In the genomic region with DNA sequence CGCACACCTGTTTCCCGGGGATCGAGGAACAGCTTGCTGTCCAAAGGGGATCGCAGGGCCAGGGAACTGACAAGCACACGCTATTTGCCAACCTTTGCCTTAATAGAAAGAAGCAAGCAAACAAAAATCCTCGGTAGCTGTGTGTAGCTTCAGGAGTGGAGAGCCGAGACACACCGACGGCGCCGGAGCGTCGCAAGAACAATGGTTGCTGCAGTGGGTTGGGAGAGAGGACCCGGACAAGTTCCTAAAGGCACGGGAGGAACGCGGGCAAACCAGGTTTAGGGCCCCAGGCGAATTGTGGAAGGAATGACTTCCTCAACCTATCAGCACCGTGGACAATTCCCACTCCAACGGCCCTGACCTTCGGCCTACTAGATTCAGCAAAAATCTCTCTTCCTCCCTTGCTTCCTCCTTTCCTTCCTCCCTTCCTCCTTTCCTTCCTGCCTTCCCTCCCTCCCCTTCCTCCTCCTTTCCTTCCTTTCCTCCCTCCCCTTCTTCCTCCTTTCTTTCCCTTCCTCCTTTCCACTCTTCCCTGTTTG, we compare ENCODE assay signal across 15 cellular contexts. TPM values are rescaled to one million over a fixed set of nuclear protein-coding genes. Genes with fewer than 3 reads are reported as not detected.
DNase-seq lines count a peak whose midpoint lies in the region; ATAC-seq and TF ChIP-seq lines count a peak whose summit lies in the region.
"Had no signal": no experiment of that assay in that cellular context is flagged by ENCODE, and none has a peak within 500 bp of the region (broad histone marks: within the 10 kb centered on the region; RNA-seq: fewer than 3 reads in every experiment).

No MANE protein-coding gene starts in this region.

- DNase-seq in Calu3 (peak; percentile 12), astrocyte of the hippocampus (ENCODE audit: low read depth, low spot score) (peak; percentile 52), left lung (no peak), middle frontal gyrus (ENCODE audit: extremely low spot score, low spot score) (no peak), NCI-H1092 (lab: John Stamatoyannopoulos, UW) (no peak)
- DNase-seq: activated CD4-positive, alpha-beta memory T cell treated with anti-CD3 and anti-CD28 coated beads, Interleukin-2, amount 10 ng/mL, durations not matched to agents 7 days and 5 days; amniotic stem cell; COR-L47; esophagus squamous epithelium had no signal

- TF ChIP-seq CTCF in Calu3 (IDR thresholded peaks at IDR 0.05; ENCODE audit: unreplicated experiment) (no peak), HEK293 (tag by site-specific recombination; IDR thresholded peaks at IDR 0.05) (no peak), left lung (IDR thresholded peaks at IDR 0.05) (no peak)

- H3K4me3 ChIP-seq in HEK293 (ENCODE audit: low read depth, low read length) = no peak overlapping the region
- H3K4me3 ChIP-seq in left lung = no peak overlapping the region
- H3K4me3 ChIP-seq: esophagus squamous epithelium had no signal

- H3K9me3 ChIP-seq in HEK293 (ENCODE audit: control insufficient read depth, insufficient read depth, low read depth, low read length) (no peaks in the 10 kb centered on the region), left lung (no peaks in the 10 kb centered on the region)
- H3K9me3 ChIP-seq: esophagus squamous epithelium had no signal

- intact Hi-C loops in Calu3 (cut with micrococcal nuclease; ENCODE audit: unreplicated experiment) = no loop called here
- intact Hi-C loops in left lung (cut with DNase I) = no loop called here

- H3K36me3 ChIP-seq in HEK293 (ENCODE audit: control insufficient read depth in 2 of 2, insufficient read depth in 1 of 2, low read length in 2 of 2) (no peaks in the 10 kb centered on the region), left lung (no peaks in the 10 kb centered on the region)
- H3K36me3 ChIP-seq: esophagus squamous epithelium had no signal

- no peaks in the 10 kb centered on the region for H3K9me3 Mint-ChIP-seq in Calu3 (ENCODE audit: low read depth, unreplicated experiment)
- H3K9me3 Mint-ChIP-seq: activated CD4-positive, alpha-beta memory T cell treated with anti-CD3 and anti-CD28 coated beads, Interleukin-2, amount 10 ng/mL, durations not matched to agents 7 days and 5 days had no signal

- peaks cover 16% of the 10 kb centered on the region for H3K36me3 Mint-ChIP-seq in Calu3 (ENCODE audit: insufficient read depth, unreplicated experiment)

- H3K4me3 Mint-ChIP-seq in Calu3 (ENCODE audit: low read depth, unreplicated experiment) = peak overlapping the region; percentile 71
- H3K4me3 Mint-ChIP-seq: activated CD4-positive, alpha-beta memory T cell treated with anti-CD3 and anti-CD28 coated beads, Interleukin-2, amount 10 ng/mL, durations not matched to agents 7 days and 5 days had no signal

- POLR2A ChIA-PET in HEK293 (lab: Yijun Ruan, JAX) = interaction anchor here (0.6 kb wide), 1 partner anchor 774 kb away, joined by 6 read pairs; no protein-coding TSS in a partner anchor

- CTCF ChIA-PET in Calu3 (lab: Charles Lee) = interaction anchor here (0.6 kb wide), 1 partner anchor 44 kb away, joined by 3 read pairs; no protein-coding TSS in a partner anchor
- CTCF ChIA-PET in HEK293 (lab: Yijun Ruan, JAX) = interaction anchor here (0.6 to 0.7 kb wide), 2 partner anchors 206 to 1564 kb away, joined by 3 to 5 read pairs; no protein-coding TSS in a partner anchor

- BruUV-seq in Calu3 (replicated peaks; lab: Mats Ljungman, UMichigan) = no TSS peak

- H3K27me3 Mint-ChIP-seq in Calu3 (ENCODE audit: unreplicated experiment) = peaks cover 94% of the 10 kb centered on the region

- H3K27ac Mint-ChIP-seq in Calu3 (ENCODE audit: unreplicated experiment) = no peak overlapping the region
- H3K27ac Mint-ChIP-seq: activated CD4-positive, alpha-beta memory T cell treated with anti-CD3 and anti-CD28 coated beads, Interleukin-2, amount 10 ng/mL, durations not matched to agents 7 days and 5 days had no signal

- ATAC-seq in left lung = peak; percentile 48
- no peak for ATAC-seq in GM19452 (IDR thresholded peaks at IDR 0.05; ENCODE audit: unreplicated experiment)
- ATAC-seq in HG02798 (IDR thresholded peaks at IDR 0.05; ENCODE audit: poor library complexity, unreplicated experiment) = no peak

- peaks cover 71 to 83% of the 10 kb centered on the region in 2 donors for H3K27me3 ChIP-seq in left lung

- H3K4me1 Mint-ChIP-seq in Calu3 (ENCODE audit: low read depth, unreplicated experiment) = peaks cover 32% of the 10 kb centered on the region

- H3K27ac ChIP-seq in HEK293 (ENCODE audit: extremely low read depth, low read depth, low read length) = no peak overlapping the region
- H3K27ac ChIP-seq in left lung = no peak overlapping the region
- H3K27ac ChIP-seq: esophagus squamous epithelium had no signal

- H3K4me1 ChIP-seq in HEK293 (ENCODE audit: control insufficient read depth, insufficient read depth, low read length) (peaks cover 3% of the 10 kb centered on the region; the same call in 1 of the 2 replicates), left lung (peaks cover 3 to 16% of the 10 kb centered on the region in 2 donors)

TF ChIP-seq in HEK293, 187 proteins besides CTCF, POLR2A, EP300 and RAD21:
- peak; percentile 70 for TF ChIP-seq ZNF366 (tag by site-specific recombination; conservative IDR thresholded peaks at IDR 0.05)
- TF ChIP-seq BCL11B (tag by site-specific recombination; IDR thresholded peaks at IDR 0.05; ENCODE audit: low read depth) = no peak
- TF ChIP-seq ZNF266 (tag by site-specific recombination; IDR thresholded peaks at IDR 0.05; ENCODE audit: low read depth) = no peak
- TF ChIP-seq, protein P1, sequence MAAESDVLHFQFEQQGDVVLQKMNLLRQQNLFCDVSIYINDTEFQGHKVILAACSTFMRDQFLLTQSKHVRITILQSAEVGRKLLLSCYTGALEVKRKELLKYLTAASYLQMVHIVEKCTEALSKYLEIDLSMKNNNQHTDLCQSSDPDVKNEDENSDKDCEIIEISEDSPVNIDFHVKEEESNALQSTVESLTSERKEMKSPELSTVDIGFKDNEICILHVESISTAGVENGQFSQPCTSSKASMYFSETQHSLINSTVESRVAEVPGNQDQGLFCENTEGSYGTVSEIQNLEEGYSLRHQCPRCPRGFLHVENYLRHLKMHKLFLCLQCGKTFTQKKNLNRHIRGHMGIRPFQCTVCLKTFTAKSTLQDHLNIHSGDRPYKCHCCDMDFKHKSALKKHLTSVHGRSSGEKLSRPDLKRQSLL (tag by site-specific recombination; IDR thresholded peaks at IDR 0.05) = no peak
- TF ChIP-seq ZNF501 (tag by site-specific recombination; IDR thresholded peaks at IDR 0.05) = no peak
- no peak for TF ChIP-seq KLF8 (tag by site-specific recombination; IDR thresholded peaks at IDR 0.05)
- TF ChIP-seq, protein P2, sequence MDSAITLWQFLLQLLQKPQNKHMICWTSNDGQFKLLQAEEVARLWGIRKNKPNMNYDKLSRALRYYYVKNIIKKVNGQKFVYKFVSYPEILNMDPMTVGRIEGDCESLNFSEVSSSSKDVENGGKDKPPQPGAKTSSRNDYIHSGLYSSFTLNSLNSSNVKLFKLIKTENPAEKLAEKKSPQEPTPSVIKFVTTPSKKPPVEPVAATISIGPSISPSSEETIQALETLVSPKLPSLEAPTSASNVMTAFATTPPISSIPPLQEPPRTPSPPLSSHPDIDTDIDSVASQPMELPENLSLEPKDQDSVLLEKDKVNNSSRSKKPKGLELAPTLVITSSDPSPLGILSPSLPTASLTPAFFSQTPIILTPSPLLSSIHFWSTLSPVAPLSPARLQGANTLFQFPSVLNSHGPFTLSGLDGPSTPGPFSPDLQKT (IDR thresholded peaks at IDR 0.05; ENCODE audit: borderline replicate concordance, low read depth, low read length) = no peak
- TF ChIP-seq KLF10 (tag by site-specific recombination; IDR thresholded peaks at IDR 0.05) = no peak
- no peak for TF ChIP-seq ZBTB21 (tag by site-specific recombination; IDR thresholded peaks at IDR 0.05)
- no peak for TF ChIP-seq HOXC10 (CRISPR knock-in tag; IDR thresholded peaks at IDR 0.05)
- TF ChIP-seq, protein P3, sequence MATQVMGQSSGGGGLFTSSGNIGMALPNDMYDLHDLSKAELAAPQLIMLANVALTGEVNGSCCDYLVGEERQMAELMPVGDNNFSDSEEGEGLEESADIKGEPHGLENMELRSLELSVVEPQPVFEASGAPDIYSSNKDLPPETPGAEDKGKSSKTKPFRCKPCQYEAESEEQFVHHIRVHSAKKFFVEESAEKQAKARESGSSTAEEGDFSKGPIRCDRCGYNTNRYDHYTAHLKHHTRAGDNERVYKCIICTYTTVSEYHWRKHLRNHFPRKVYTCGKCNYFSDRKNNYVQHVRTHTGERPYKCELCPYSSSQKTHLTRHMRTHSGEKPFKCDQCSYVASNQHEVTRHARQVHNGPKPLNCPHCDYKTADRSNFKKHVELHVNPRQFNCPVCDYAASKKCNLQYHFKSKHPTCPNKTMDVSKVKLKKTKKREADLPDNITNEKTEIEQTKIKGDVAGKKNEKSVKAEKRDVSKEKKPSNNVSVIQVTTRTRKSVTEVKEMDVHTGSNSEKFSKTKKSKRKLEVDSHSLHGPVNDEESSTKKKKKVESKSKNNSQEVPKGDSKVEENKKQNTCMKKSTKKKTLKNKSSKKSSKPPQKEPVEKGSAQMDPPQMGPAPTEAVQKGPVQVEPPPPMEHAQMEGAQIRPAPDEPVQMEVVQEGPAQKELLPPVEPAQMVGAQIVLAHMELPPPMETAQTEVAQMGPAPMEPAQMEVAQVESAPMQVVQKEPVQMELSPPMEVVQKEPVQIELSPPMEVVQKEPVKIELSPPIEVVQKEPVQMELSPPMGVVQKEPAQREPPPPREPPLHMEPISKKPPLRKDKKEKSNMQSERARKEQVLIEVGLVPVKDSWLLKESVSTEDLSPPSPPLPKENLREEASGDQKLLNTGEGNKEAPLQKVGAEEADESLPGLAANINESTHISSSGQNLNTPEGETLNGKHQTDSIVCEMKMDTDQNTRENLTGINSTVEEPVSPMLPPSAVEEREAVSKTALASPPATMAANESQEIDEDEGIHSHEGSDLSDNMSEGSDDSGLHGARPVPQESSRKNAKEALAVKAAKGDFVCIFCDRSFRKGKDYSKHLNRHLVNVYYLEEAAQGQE (tag by site-specific recombination; IDR thresholded peaks at IDR 0.05) = peak; percentile 89
- no peak for TF ChIP-seq ZNF391 (tag by site-specific recombination; IDR thresholded peaks at IDR 0.05; ENCODE audit: borderline replicate concordance, low read depth)
- TF ChIP-seq ZBTB7A (tag by site-specific recombination; IDR thresholded peaks at IDR 0.05; ENCODE audit: low read depth) = no peak
- no peak for TF ChIP-seq ZNF423 (tag by site-specific recombination; IDR thresholded peaks at IDR 0.05)
- no peak for TF ChIP-seq ZNF112 (tag by site-specific recombination; IDR thresholded peaks at IDR 0.05)

RNA-seq across cellular contexts. Expression of a gene that starts 4.9 kb away (rescaled TPM):
- not detected in 2 replicates for total RNA-seq in Calu3 (2022)
- total RNA-seq in left lung = not detected
- total RNA-seq: activated CD4-positive, alpha-beta memory T cell treated with anti-CD3 and anti-CD28 coated beads, Interleukin-2, amount 10 ng/mL, durations not matched to agents 7 days and 5 days; esophagus squamous epithelium; HT-29; SK-MEL-5; subcutaneous adipose tissue had no signal

RNA-seq across cellular contexts. Expression of a gene that starts 28.3 kb away (rescaled TPM):
- 1.1 and 1.5 TPM in 2 replicates for total RNA-seq in Calu3 (2022)
- total RNA-seq in left lung = 1 to 10 TPM in 1 of 2 donors, under 1 TPM in 1; 0.41 to 1.3 TPM
- total RNA-seq: subcutaneous adipose tissue had no signal

Comparison
In these comparisons a context has a peak if more than half of its experiments do, and no peak if none do; other contexts are left out.
1. DNase-seq: peak in Calu3 (single experiment) and astrocyte of the hippocampus (single experiment); none in left lung (0 of 2), middle frontal gyrus (single experiment) and NCI-H1092 (single experiment).